Comparison of ENCODE assay signal across 25 cellular contexts in the genomic region with DNA sequence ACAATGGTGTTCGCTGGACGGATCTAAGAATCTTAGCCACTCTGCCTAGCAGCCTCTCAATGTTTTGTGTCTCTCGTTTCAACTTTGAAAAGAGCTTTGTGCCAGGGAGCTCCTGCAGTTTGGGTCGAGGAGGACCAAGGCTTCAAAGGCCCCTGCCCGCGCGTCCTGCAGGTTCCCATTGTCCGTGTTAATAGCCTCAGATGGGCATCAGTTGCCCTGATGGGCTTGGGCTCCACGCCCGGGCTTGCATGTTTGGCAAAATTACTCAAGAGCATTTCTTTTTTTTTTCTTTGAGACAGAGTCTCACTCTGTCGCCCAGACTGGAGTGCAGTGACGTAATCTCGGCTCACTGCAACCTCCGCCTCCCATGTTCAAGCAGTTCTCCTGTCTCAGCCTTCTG.
"Had no signal": no experiment of that assay in that cellular context is flagged by ENCODE, and none has a peak within 500 bp of the region (broad histone marks: within the 10 kb centered on the region; RNA-seq: fewer than 3 reads in every experiment).

No MANE protein-coding gene starts in this region.

- H3K36me3 Mint-ChIP-seq: immature natural killer cell; natural killer cell treated with Interleukin-12 subunit alpha and Interleukin-12 subunit beta and Interleukin-15 and Interleukin-18, amount 100 ng/mL, for 72 hours; stimulated activated effector memory CD8-positive, alpha-beta T cell treated with anti-CD3 and anti-CD28 coated beads, Interleukin-12 subunit alpha, Interleukin-12 subunit beta, amount 100 ng/mL, for 72 hours had no signal

- H3K36me3 ChIP-seq: left ventricle myocardium inferior, pancreas, prostate gland, sigmoid colon, spleen, suprapubic skin, thoracic aorta, tibial artery, upper lobe of right lung, uterus had no signal

- H3K4me1 ChIP-seq: left ventricle myocardium inferior, pancreas, prostate gland, sigmoid colon, spleen, suprapubic skin, tibial artery, upper lobe of right lung, uterus had no signal

- H3K27me3 ChIP-seq: pancreas, sigmoid colon, spleen, suprapubic skin, tibial artery, upper lobe of right lung, uterus had no signal

- H3K27ac ChIP-seq: left ventricle myocardium inferior, pancreas, prostate gland, sigmoid colon, spleen, suprapubic skin, thoracic aorta, tibial artery, upper lobe of right lung, uterus had no signal

- H3K4me1 Mint-ChIP-seq: immature natural killer cell; naive thymus-derived CD4-positive, alpha-beta T cell; stimulated activated effector memory CD8-positive, alpha-beta T cell treated with anti-CD3 and anti-CD28 coated beads, Interleukin-12 subunit alpha, Interleukin-12 subunit beta, amount 100 ng/mL, for 72 hours had no signal

- H3K9me3 ChIP-seq: mucosa of descending colon, pancreas, prostate gland, sigmoid colon, suprapubic skin, thoracic aorta, upper lobe of right lung, uterus had no signal

- H3K27ac Mint-ChIP-seq: immature natural killer cell; naive thymus-derived CD4-positive, alpha-beta T cell; natural killer cell treated with Interleukin-12 subunit alpha and Interleukin-12 subunit beta and Interleukin-15 and Interleukin-18, amount 100 ng/mL, for 72 hours; stimulated activated effector memory CD8-positive, alpha-beta T cell treated with anti-CD3 and anti-CD28 coated beads, Interleukin-12 subunit alpha, Interleukin-12 subunit beta, amount 100 ng/mL, for 72 hours; stimulated activated naive CD8-positive, alpha-beta T cell treated with anti-CD3 and anti-CD28 coated beads, Interleukin-15, Interleukin-2, amounts not matched to agents 100 ng/mL and 50 ng/mL, for 24 hours had no signal

- ATAC-seq: left colon; mucosa of descending colon; naive thymus-derived CD4-positive, alpha-beta T cell; natural killer cell treated with Interleukin-12 subunit alpha and Interleukin-12 subunit beta and Interleukin-15 and Interleukin-18, amount 100 ng/mL, for 72 hours; pancreas; right cardiac atrium; stimulated activated effector memory CD8-positive, alpha-beta T cell treated with anti-CD3 and anti-CD28 coated beads, Interleukin-12 subunit alpha, Interleukin-12 subunit beta, amount 100 ng/mL, for 72 hours; upper lobe of right lung had no signal

- H3K4me3 Mint-ChIP-seq: immature natural killer cell; naive thymus-derived CD4-positive, alpha-beta T cell; natural killer cell treated with Interleukin-12 subunit alpha and Interleukin-12 subunit beta and Interleukin-15 and Interleukin-18, amount 100 ng/mL, for 72 hours; stimulated activated effector memory CD8-positive, alpha-beta T cell treated with anti-CD3 and anti-CD28 coated beads, Interleukin-12 subunit alpha, Interleukin-12 subunit beta, amount 100 ng/mL, for 72 hours; stimulated activated naive CD8-positive, alpha-beta T cell treated with anti-CD3 and anti-CD28 coated beads, Interleukin-15, Interleukin-2, amounts not matched to agents 100 ng/mL and 50 ng/mL, for 24 hours had no signal

- H3K9me3 Mint-ChIP-seq: immature natural killer cell; natural killer cell treated with Interleukin-12 subunit alpha and Interleukin-12 subunit beta and Interleukin-15 and Interleukin-18, amount 100 ng/mL, for 72 hours; stimulated activated effector memory CD8-positive, alpha-beta T cell treated with anti-CD3 and anti-CD28 coated beads, Interleukin-12 subunit alpha, Interleukin-12 subunit beta, amount 100 ng/mL, for 72 hours had no signal

- H3K4me3 ChIP-seq: left ventricle myocardium inferior, lung, mucosa of descending colon, pancreas, prostate gland, sigmoid colon, spleen, suprapubic skin, thoracic aorta, tibial artery, upper lobe of right lung, uterus had no signal

- DNase-seq: immature natural killer cell; kidney; left colon; left ventricle myocardium inferior; midbrain; mucosa of descending colon; naive thymus-derived CD4-positive, alpha-beta T cell; pancreas; retina; right cardiac atrium; sigmoid colon; small intestine; spleen; stimulated activated CD4-positive, alpha-beta T cell treated with anti-CD3 and anti-CD28 coated beads, Interleukin-4, amount 100 ng/mL, for 24 hours; stimulated activated naive CD4-positive, alpha-beta T cell; tibial artery; upper lobe of right lung; uterus had no signal
